In genomic region chr5:140383300-140383699, GRCh38 we compare ENCODE assay signal across 25 cellular contexts. TPM values are rescaled to one million over a fixed set of nuclear protein-coding genes. Genes with fewer than 3 reads are reported as not detected.
DNase-seq lines count a peak whose midpoint lies in the region; ATAC-seq and TF ChIP-seq lines count a peak whose summit lies in the region.
"Had no signal": no experiment of that assay in that cellular context is flagged by ENCODE, and none has a peak within 500 bp of the region (broad histone marks: within the 10 kb centered on the region; RNA-seq: fewer than 3 reads in every experiment).

No MANE protein-coding gene starts in this region.

- H3K27me3 ChIP-seq in testis, result no peaks in the 10 kb centered on the region
- H3K27me3 ChIP-seq: Peyer's patch, SJCRH30 had no signal

- H3K4me3 Mint-ChIP-seq in activated naive CD8-positive, alpha-beta T cell treated with anti-CD3 and anti-CD28 coated beads, Interleukin-2, amount 10 ng/mL, durations not matched to agents 7 days and 5 days, result no peak overlapping the region
- no peak overlapping the region for H3K4me3 Mint-ChIP-seq in activated naive CD8-positive, alpha-beta T cell treated with anti-CD3 and anti-CD28 coated beads for 36 hours
- H3K4me3 Mint-ChIP-seq: CD14-positive monocyte, H9, HFFc6 had no signal

- H3K9me3 ChIP-seq in testis, result no peaks in the 10 kb centered on the region
- H3K9me3 ChIP-seq: Peyer's patch, SJCRH30 had no signal

- no peak overlapping the region for H3K4me3 ChIP-seq in testis
- H3K4me3 ChIP-seq: GM23248, Peyer's patch, SJCRH30 had no signal

- peaks cover 9% of the 10 kb centered on the region for H3K4me1 Mint-ChIP-seq in activated naive CD8-positive, alpha-beta T cell treated with anti-CD3 and anti-CD28 coated beads, Interleukin-2, amount 10 ng/mL, durations not matched to agents 7 days and 5 days
- peaks cover 7% of the 10 kb centered on the region for H3K4me1 Mint-ChIP-seq in activated naive CD8-positive, alpha-beta T cell treated with anti-CD3 and anti-CD28 coated beads for 36 hours
- H3K4me1 Mint-ChIP-seq: H9 had no signal

- ATAC-seq in activated naive CD8-positive, alpha-beta T cell treated with anti-CD3 and anti-CD28 coated beads, Interleukin-2, amount 10 ng/mL, durations not matched to agents 7 days and 5 days (ENCODE audit: low read depth), result no peak

- no peak for DNase-seq in activated naive CD8-positive, alpha-beta T cell treated with anti-CD3 and anti-CD28 coated beads, Interleukin-2, amount 10 ng/mL, durations not matched to agents 7 days and 5 days
- no peak for DNase-seq in activated naive CD8-positive, alpha-beta T cell treated with anti-CD3 and anti-CD28 coated beads for 36 hours
- DNase-seq in amniotic epithelial cell (ENCODE audit: low read depth) (peak; percentile 52), foreskin melanocyte (peak; percentile 24), testis (no peak)
- DNase-seq in stimulated activated naive CD4-positive, alpha-beta T cell treated with Interleukin-2 at 50 U/mL for 16 hours (lab: John Stamatoyannopoulos, UW), result no peak
- DNase-seq in activated CD4-positive, CD25-positive, alpha-beta regulatory T cell (lab: John Stamatoyannopoulos, UW), result no peak
- DNase-seq: AML-193; EL; GM23248; H9; HFFc6; KBM-7; MM.1S; NCI-H1105 treated with DMSO at 0.1 percent for 48 hours; NCI-H2029 treated with DMSO at 0.1 percent for 48 hours; NCI-H345; NCI-H524; NCI-H774; NK-92 treated with Interleukin-12 subunit alpha and Interleukin-12 subunit beta, amount 100 ng/mL, for 24 hours; Peyer's patch; SJCRH30 had no signal

- H3K27ac ChIP-seq in testis, result no peak overlapping the region
- H3K27ac ChIP-seq: GM23248, SJCRH30 had no signal

- intact Hi-C loops in testis (cut with DNase I; ENCODE audit: low total_unique reads), result no loop called here

- no peaks in the 10 kb centered on the region for H3K4me1 ChIP-seq in testis
- H3K4me1 ChIP-seq: Peyer's patch, SJCRH30 had no signal

- 74 to 85% methylated on average over 2 of the region's 2 CpGs for WGBS in testis, 2 donors

- POLR2A ChIA-PET in activated naive CD8-positive, alpha-beta T cell treated with anti-CD3 and anti-CD28 coated beads, Interleukin-2, amount 10 ng/mL, durations not matched to agents 7 days and 5 days (lab: Charles Lee), result no interaction called here

- TF ChIP-seq CTCF in testis (IDR thresholded peaks at IDR 0.05), result no peak

- peaks cover 2% of the 10 kb centered on the region for H3K27me3 Mint-ChIP-seq in activated naive CD8-positive, alpha-beta T cell treated with anti-CD3 and anti-CD28 coated beads, Interleukin-2, amount 10 ng/mL, durations not matched to agents 7 days and 5 days
- no peaks in the 10 kb centered on the region for H3K27me3 Mint-ChIP-seq in activated naive CD8-positive, alpha-beta T cell treated with anti-CD3 and anti-CD28 coated beads for 36 hours

- H3K36me3 ChIP-seq in testis (ENCODE audit: low read depth, missing control alignments), result no peaks in the 10 kb centered on the region
- H3K36me3 ChIP-seq: Peyer's patch, SJCRH30 had no signal

- H3K36me3 Mint-ChIP-seq in activated naive CD8-positive, alpha-beta T cell treated with anti-CD3 and anti-CD28 coated beads, Interleukin-2, amount 10 ng/mL, durations not matched to agents 7 days and 5 days, result peaks cover 4% of the 10 kb centered on the region
- H3K36me3 Mint-ChIP-seq in activated naive CD8-positive, alpha-beta T cell treated with anti-CD3 and anti-CD28 coated beads for 36 hours, result no peaks in the 10 kb centered on the region
- H3K36me3 Mint-ChIP-seq: CD14-positive monocyte had no signal

- no peak for TF ChIP-seq POLR2A in testis (IDR thresholded peaks at IDR 0.05)

- H3K9me3 Mint-ChIP-seq in activated naive CD8-positive, alpha-beta T cell treated with anti-CD3 and anti-CD28 coated beads, Interleukin-2, amount 10 ng/mL, durations not matched to agents 7 days and 5 days, result no peaks in the 10 kb centered on the region
- H3K9me3 Mint-ChIP-seq in activated naive CD8-positive, alpha-beta T cell treated with anti-CD3 and anti-CD28 coated beads for 36 hours, result no peaks in the 10 kb centered on the region
- H3K9me3 Mint-ChIP-seq: HFFc6 had no signal

- H3K27ac Mint-ChIP-seq in activated naive CD8-positive, alpha-beta T cell treated with anti-CD3 and anti-CD28 coated beads, Interleukin-2, amount 10 ng/mL, durations not matched to agents 7 days and 5 days, result peak overlapping the region; percentile 10
- H3K27ac Mint-ChIP-seq in activated naive CD8-positive, alpha-beta T cell treated with anti-CD3 and anti-CD28 coated beads for 36 hours, result no peak overlapping the region
- H3K27ac Mint-ChIP-seq: H9, HFFc6 had no signal

RNA-seq across cellular contexts. Expression of gene ANKHD1, which starts 18.3 kb away (rescaled TPM):
- total RNA-seq in activated naive CD8-positive, alpha-beta T cell treated with anti-CD3 and anti-CD28 coated beads, Interleukin-2, amount 10 ng/mL, durations not matched to agents 7 days and 5 days, result 100 to 1,000 TPM; 148 to 156 TPM
- 10 to 100 TPM; 86.7 to 89.6 TPM for total RNA-seq in activated naive CD8-positive, alpha-beta T cell treated with anti-CD3 and anti-CD28 coated beads for 36 hours
- 100 to 1,000 TPM; 170 to 172 TPM for total RNA-seq in testis
- polyA plus RNA-seq in testis (ENCODE audit: insufficient read depth, low read depth, low replicate concordance), result 70.0 TPM

RNA-seq across cellular contexts. Expression of gene SLC4A9, which starts 23.3 kb away (rescaled TPM):
- total RNA-seq in activated naive CD8-positive, alpha-beta T cell treated with anti-CD3 and anti-CD28 coated beads, Interleukin-2, amount 10 ng/mL, durations not matched to agents 7 days and 5 days, result under 1 TPM; 0.17 to 0.31 TPM
- total RNA-seq in activated naive CD8-positive, alpha-beta T cell treated with anti-CD3 and anti-CD28 coated beads for 36 hours, result not detected
- total RNA-seq in testis, result 1 to 10 TPM in 1 of 2 donors, under 1 TPM in 1; 0.81 to 1.2 TPM
- 1.2 TPM for polyA plus RNA-seq in testis (ENCODE audit: insufficient read depth, low read depth, low replicate concordance)
- total RNA-seq: A172, GM23248, HFFc6, SJCRH30 had no signal
- polyA plus RNA-seq: AG04450, CD14-positive monocyte, GM23248 had no signal

RNA-seq across cellular contexts. Expression of gene HBEGF, which starts 36.9 kb away (rescaled TPM):
- 10 to 100 TPM; 12.8 TPM for total RNA-seq in activated naive CD8-positive, alpha-beta T cell treated with anti-CD3 and anti-CD28 coated beads, Interleukin-2, amount 10 ng/mL, durations not matched to agents 7 days and 5 days
- total RNA-seq in activated naive CD8-positive, alpha-beta T cell treated with anti-CD3 and anti-CD28 coated beads for 36 hours, result 1 to 10 TPM; 5.7 TPM
- 10 to 100 TPM; 23.2 to 23.9 TPM for total RNA-seq in testis
- 8.2 TPM for polyA plus RNA-seq in testis (ENCODE audit: insufficient read depth, low read depth, low replicate concordance)

Comparison
In these comparisons a context has a peak if more than half of its experiments do, and no peak if none do; other contexts are left out.
1. DNase-seq: peak in amniotic epithelial cell (single experiment) and foreskin melanocyte (single experiment); none in activated naive CD8-positive, alpha-beta T cell treated with anti-CD3 and anti-CD28 coated beads, Interleukin-2, amount 10 ng/mL, durations not matched to agents 7 days and 5 days (single experiment), activated naive CD8-positive, alpha-beta T cell treated with anti-CD3 and anti-CD28 coated beads for 36 hours (single experiment), stimulated activated naive CD4-positive, alpha-beta T cell treated with Interleukin-2 at 50 U/mL for 16 hours (single experiment), testis (single experiment) and activated CD4-positive, CD25-positive, alpha-beta regulatory T cell (0 of 4).